Comparison of ENCODE assay signal across 22 cellular contexts in genomic region chr5:7955476-7955875, GRCh38.
"Had no signal": no experiment of that assay in that cellular context is flagged by ENCODE, and none has a peak within 500 bp of the region (broad histone marks: within the 10 kb centered on the region; RNA-seq: fewer than 3 reads in every experiment).

No MANE protein-coding gene starts in this region.

- H3K4me3 ChIP-seq: esophagus squamous epithelium, gastrocnemius medialis, heart right ventricle, left lung, lower lobe of right lung, mucosa of descending colon had no signal

- H3K36me3 ChIP-seq: esophagus squamous epithelium, gastrocnemius medialis, heart right ventricle, left lung, lower lobe of right lung had no signal

- H3K4me1 ChIP-seq: esophagus squamous epithelium, gastrocnemius medialis, heart right ventricle, left lung, lower lobe of right lung had no signal

- DNase-seq: cortex of kidney; effector CD8-positive, alpha-beta T cell; effector memory CD8-positive, alpha-beta T cell; endodermal cell; erythroblast; esophagus squamous epithelium; foreskin fibroblast; foreskin melanocyte; gastrocnemius medialis; glutamatergic neuron; head of caudate nucleus; heart right ventricle; hippocampal formation; left cardiac atrium; left lung; left ventricle myocardium superior; lower lobe of right lung; mesenchymal stem cell; mucosa of descending colon; naive B cell had no signal

- ATAC-seq: effector memory CD8-positive, alpha-beta T cell; esophagus mucosa; gastrocnemius medialis; heart right ventricle; left cardiac atrium; left lung; left ventricle myocardium superior; lower lobe of right lung; mucosa of descending colon had no signal

- H3K27me3 ChIP-seq: esophagus squamous epithelium, left lung had no signal

- H3K9me3 ChIP-seq: esophagus squamous epithelium, gastrocnemius medialis, left lung, lower lobe of right lung, mucosa of descending colon had no signal

- H3K27ac ChIP-seq: epithelial cell of prostate, esophagus squamous epithelium, gastrocnemius medialis, heart right ventricle, left lung, lower lobe of right lung had no signal
